In the genomic region with DNA sequence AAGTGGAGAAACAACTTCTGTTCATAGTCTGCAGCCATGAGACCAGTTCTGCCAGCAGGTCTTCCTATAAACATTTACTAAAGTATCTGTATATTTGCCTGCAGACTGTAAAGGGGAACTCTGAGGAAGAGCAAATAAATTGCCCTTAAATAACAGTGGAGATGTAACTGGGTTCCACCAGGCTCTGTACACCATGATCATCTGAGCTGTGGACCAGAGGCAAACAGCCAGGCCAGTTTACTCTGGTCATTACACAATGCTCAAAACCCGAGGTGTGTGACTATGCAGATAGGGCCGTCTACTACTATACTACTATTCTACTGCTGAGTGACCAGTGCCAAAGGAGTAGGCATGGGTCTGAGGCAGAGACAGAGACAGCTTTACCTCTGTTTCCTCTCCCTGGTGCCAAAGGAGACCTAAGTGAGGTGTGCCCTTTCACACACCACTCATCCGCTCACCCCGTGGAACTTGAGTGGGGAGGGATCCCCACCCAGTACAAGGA, we compare ENCODE assay signal across 10 cellular contexts. TPM values are rescaled to one million over a fixed set of nuclear protein-coding genes. Genes with fewer than 3 reads are reported as not detected.
DNase-seq lines count a peak whose midpoint lies in the region; ATAC-seq, FAIRE-seq and TF ChIP-seq lines count a peak whose summit lies in the region.
"Had no signal": no experiment of that assay in that cellular context is flagged by ENCODE, and none has a peak within 500 bp of the region (broad histone marks: within the 10 kb centered on the region; RNA-seq: fewer than 3 reads in every experiment).

No MANE protein-coding gene starts in this region.

- peaks cover 62% of the 10 kb centered on the region for H3K4me1 Mint-ChIP-seq in T-helper 2 cell treated with Interferon-gamma antibody and Interleukin-4, amounts not matched to agents 5 μg/mL and 100 μg/mL, for 36 hours (ENCODE audit: low read depth)

- peak overlapping the region; percentile 82 for H3K9ac ChIP-seq in adipocyte (ENCODE audit: low read length)
- H3K9ac ChIP-seq in subcutaneous abdominal adipose tissue (ENCODE audit: low read length in 5 of 5): no peak overlapping the region

- 73 to 77% (median 73%) methylated on average over 4 of the region's 4 CpGs for WGBS in small intestine, 3 donors

- H3K4me3 ChIP-seq in adipocyte (ENCODE audit: low read length): no peak overlapping the region
- no peak overlapping the region for H3K4me3 ChIP-seq in subcutaneous abdominal adipose tissue (ENCODE audit: low read depth in 1 of 5, low read length in 5 of 5)
- no peak overlapping the region for H3K4me3 ChIP-seq in small intestine (ENCODE audit: low read depth in 1 of 2, low read length in 2 of 2)

- no peak for DNase-seq in T-helper 2 cell treated with Interferon-gamma antibody and Interleukin-4, amounts not matched to agents 5 μg/mL and 100 μg/mL, for 36 hours (ENCODE audit: low spot score)
- DNase-seq in T-helper 2 cell (no peak), adipocyte (ENCODE audit: low read depth) (no peak), left colon (no peak), GM10266 (ENCODE audit: extremely low spot score) (no peak), small intestine (no peak)

- H3K4me1 ChIP-seq in adipocyte (ENCODE audit: control insufficient read depth, insufficient read depth, low read length) (peaks cover 63% of the 10 kb centered on the region), subcutaneous abdominal adipose tissue (ENCODE audit: control insufficient read depth in 5 of 5, insufficient read depth in 5 of 5, low read length in 5 of 5) (peaks cover 8 to 53% (median 43%) of the 10 kb centered on the region in 5 donors), small intestine (ENCODE audit: control insufficient read depth in 2 of 2, insufficient read depth in 1 of 2, low read depth in 1 of 2, low read length in 1 of 2) (peaks cover 0 to 5% of the 10 kb centered on the region in 2 donors)

- H3K27ac ChIP-seq in subcutaneous abdominal adipose tissue (ENCODE audit: low read depth, low read length): peak overlapping the region; percentile 64
- H3K27ac ChIP-seq in small intestine (ENCODE audit: low read depth in 1 of 2, low read length in 1 of 2): peak overlapping the region in 1 of 2 donors; percentile 11

- TF ChIP-seq CTCF in GM10266 (IDR thresholded peaks at IDR 0.05; ENCODE audit: control insufficient read depth, insufficient read depth, low read depth, missing control alignments): no peak

- H3K9me3 ChIP-seq in adipocyte (ENCODE audit: control insufficient read depth, low read length) (no peaks in the 10 kb centered on the region), subcutaneous abdominal adipose tissue (ENCODE audit: control insufficient read depth in 5 of 5, low read length in 5 of 5) (no peaks in the 10 kb centered on the region), small intestine (ENCODE audit: control insufficient read depth, low read depth) (no peaks in the 10 kb centered on the region)

- peaks cover 67% of the 10 kb centered on the region for H3K36me3 ChIP-seq in adipocyte (ENCODE audit: control insufficient read depth, insufficient read depth, low read length, severe bottlenecking)
- H3K36me3 ChIP-seq in subcutaneous abdominal adipose tissue (ENCODE audit: control insufficient read depth in 5 of 5, insufficient read depth in 5 of 5, low read length in 5 of 5): peaks cover 10 to 52% (median 26%) of the 10 kb centered on the region in 5 donors
- H3K36me3 ChIP-seq in small intestine (ENCODE audit: control insufficient read depth in 2 of 2, insufficient read depth in 2 of 2, low read length in 2 of 2): peaks cover 4 to 8% of the 10 kb centered on the region in 2 donors

- peaks cover 53% of the 10 kb centered on the region for H3K36me3 Mint-ChIP-seq in T-helper 2 cell treated with Interferon-gamma antibody and Interleukin-4, amounts not matched to agents 5 μg/mL and 100 μg/mL, for 36 hours (ENCODE audit: low read depth)

- H3K9me3 Mint-ChIP-seq in T-helper 2 cell treated with Interferon-gamma antibody and Interleukin-4, amounts not matched to agents 5 μg/mL and 100 μg/mL, for 36 hours: no peaks in the 10 kb centered on the region

- no peaks in the 10 kb centered on the region for H3K27me3 Mint-ChIP-seq in T-helper 2 cell treated with Interferon-gamma antibody and Interleukin-4, amounts not matched to agents 5 μg/mL and 100 μg/mL, for 36 hours (ENCODE audit: low read depth)

- peak; percentile 32 for ATAC-seq in left colon
- ATAC-seq in GM21367 (IDR thresholded peaks at IDR 0.05; ENCODE audit: unreplicated experiment): no peak
- ATAC-seq: HCT116 had no signal

- peak overlapping the region; percentile 95 for H3K27ac Mint-ChIP-seq in T-helper 2 cell treated with Interferon-gamma antibody and Interleukin-4, amounts not matched to agents 5 μg/mL and 100 μg/mL, for 36 hours

- H3K27me3 ChIP-seq in adipocyte (replicated peaks; ENCODE audit: control insufficient read depth, insufficient read depth, low read length): no peaks in the 10 kb centered on the region
- H3K27me3 ChIP-seq in subcutaneous abdominal adipose tissue (ENCODE audit: control insufficient read depth in 5 of 5, insufficient read depth in 4 of 5, low read length in 5 of 5): no peaks in the 10 kb centered on the region
- no peaks in the 10 kb centered on the region for H3K27me3 ChIP-seq in small intestine (ENCODE audit: control insufficient read depth in 2 of 2, insufficient read depth in 2 of 2, low read length in 2 of 2)

- peak overlapping the region; percentile 83 for H3K4me3 Mint-ChIP-seq in T-helper 2 cell treated with Interferon-gamma antibody and Interleukin-4, amounts not matched to agents 5 μg/mL and 100 μg/mL, for 36 hours

- intact Hi-C loops in left colon (cut with DNase I, micrococcal nuclease): loop anchor here in 1 of 2 donors (5.0 kb wide), 1 partner anchor 124 kb away; no protein-coding TSS in a partner anchor

- FAIRE-seq in small intestine (lab: Jason Lieb, UNC): no peak
- FAIRE-seq: A204.1 had no signal

RNA-seq across cellular contexts. Expression of gene CERS5, which starts 21.2 kb away (rescaled TPM):
- 10 to 100 TPM; 19.7 to 24.8 TPM for total RNA-seq in left colon
- 10 to 100 TPM; 10.1 to 22.3 (median 15.4) TPM for polyA plus RNA-seq in small intestine
